8 cellular contexts compared by ENCODE assay signal in genomic region chr4:3387154-3387942, GRCh38. TPM values are rescaled to one million over a fixed set of nuclear protein-coding genes. Genes with fewer than 3 reads are reported as not detected.
A peak's percentile ranks its signal among the peaks of the same experiment; 100 is the strongest.
DNase-seq lines count a peak whose midpoint lies in the region; ATAC-seq, FAIRE-seq and TF ChIP-seq lines count a peak whose summit lies in the region.

No MANE protein-coding gene starts in this region.

- H3K27me3 ChIP-seq in heart left ventricle (no peaks in the 10 kb centered on the region), esophagus squamous epithelium (no peaks in the 10 kb centered on the region), thoracic aorta (replicated peaks; ENCODE audit: insufficient read depth) (no peaks in the 10 kb centered on the region)

- H3K4me1 ChIP-seq in heart left ventricle (peaks cover 0 to 60% (median 33%) of the 10 kb centered on the region in 12 donors), esophagus squamous epithelium (peaks cover 26 to 87% (median 63%) of the 10 kb centered on the region in 3 donors), thoracic aorta (ENCODE audit: control insufficient read depth in 1 of 2, low read depth in 2 of 2) (peaks cover 10 to 33% of the 10 kb centered on the region in 2 donors)

- no peaks in the 10 kb centered on the region for H3K36me3 ChIP-seq in heart left ventricle
- no peaks in the 10 kb centered on the region for H3K36me3 ChIP-seq in esophagus squamous epithelium
- H3K36me3 ChIP-seq in thoracic aorta = no peaks in the 10 kb centered on the region

- peak overlapping the region in 11 of 12 donors; percentile 46 to 97 (median 65) for H3K27ac ChIP-seq in heart left ventricle
- H3K27ac ChIP-seq in esophagus squamous epithelium = peak overlapping the region; percentile 89 to 99 (median 98)
- peak overlapping the region; percentile 68 to 73 for H3K27ac ChIP-seq in thoracic aorta

- TF ChIP-seq CTCF in heart left ventricle (IDR thresholded peaks at IDR 0.05) (no peak), esophagus squamous epithelium (IDR thresholded peaks at IDR 0.05) (no peak), thoracic aorta (IDR thresholded peaks at IDR 0.05) (no peak)

- ATAC-seq in heart left ventricle = no peak
- ATAC-seq in left ventricle myocardium superior = no peak
- ATAC-seq in thoracic aorta (ENCODE audit: insufficient number of reproducible peaks, low FRiP score, low read depth) = no peak

- no peaks in the 10 kb centered on the region for H3K9me3 ChIP-seq in heart left ventricle
- no peaks in the 10 kb centered on the region for H3K9me3 ChIP-seq in esophagus squamous epithelium
- no peaks in the 10 kb centered on the region for H3K9me3 ChIP-seq in thoracic aorta

- FAIRE-seq in RCC 7860 (lab: Jason Lieb, UNC) = no peak

- TF ChIP-seq POLR2A in heart left ventricle (IDR thresholded peaks at IDR 0.05) (no peak), esophagus squamous epithelium (IDR thresholded peaks at IDR 0.05) (no peak)

- WGBS in heart left ventricle, 4 donors = 68 to 76% (median 72%) methylated on average over 15 of the region's 15 CpGs
- WGBS in esophagus squamous epithelium, 2 donors = 32 to 42% methylated on average over 8 to 13 of the region's 15 CpGs

- intact Hi-C loops in heart left ventricle (cut with DNase I) = loop anchor here in 1 of 10 donors (5.0 kb wide), 1 partner anchor 40 kb away; no protein-coding TSS in a partner anchor
- intact Hi-C loops in left ventricle myocardium superior (cut with micrococcal nuclease) = no loop called here
- intact Hi-C loops in esophagus squamous epithelium (cut with DNase I) = no loop called here

- H3K4me3 ChIP-seq in heart left ventricle (peak overlapping the region in 9 of 12 donors; percentile 18 to 45 (median 40)), esophagus squamous epithelium (peak overlapping the region; percentile 41 to 65 (median 56)), thoracic aorta (peak overlapping the region; percentile 57)

- DNase-seq in heart left ventricle = peak in 1 of 5 donors; percentile 58
- no peak for DNase-seq in left ventricle myocardium superior
- DNase-seq in MV-4-11 (lab: John Stamatoyannopoulos, UW) = peak; percentile 88
- no peak for DNase-seq in esophagus squamous epithelium (lab: John Stamatoyannopoulos, UW)
- DNase-seq in thoracic aorta (ENCODE audit: low spot score) = no peak
- no peak for DNase-seq in RCC 7860 (ENCODE audit: low spot score)
- no peak for DNase-seq in NCI-H1694 (lab: John Stamatoyannopoulos, UW)
- no peak for DNase-seq in HT-29 (ENCODE audit: low spot score)

RNA-seq across cellular contexts. Expression of gene HGFAC, which starts 54.4 kb away (rescaled TPM):
- total RNA-seq in heart left ventricle (under 1 TPM in 5 of 9 donors, not detected in 4; 0.19 to 0.65 (median 0.47) TPM), left ventricle myocardium superior (0.67 TPM), esophagus squamous epithelium (under 1 TPM in 1 of 4 donors, not detected in 3; 0.38 TPM), thoracic aorta (under 1 TPM in 1 of 2 donors, not detected in 1; 0.95 TPM)
- polyA plus RNA-seq in heart left ventricle = under 1 TPM; 0.11 to 0.73 TPM
- total RNA-seq in HT-29 (2014; rRNA removed; shearing (Covaris generic)) = 0.13 TPM in 1 of 2 replicates, not detected in the other
